In the genomic region with DNA sequence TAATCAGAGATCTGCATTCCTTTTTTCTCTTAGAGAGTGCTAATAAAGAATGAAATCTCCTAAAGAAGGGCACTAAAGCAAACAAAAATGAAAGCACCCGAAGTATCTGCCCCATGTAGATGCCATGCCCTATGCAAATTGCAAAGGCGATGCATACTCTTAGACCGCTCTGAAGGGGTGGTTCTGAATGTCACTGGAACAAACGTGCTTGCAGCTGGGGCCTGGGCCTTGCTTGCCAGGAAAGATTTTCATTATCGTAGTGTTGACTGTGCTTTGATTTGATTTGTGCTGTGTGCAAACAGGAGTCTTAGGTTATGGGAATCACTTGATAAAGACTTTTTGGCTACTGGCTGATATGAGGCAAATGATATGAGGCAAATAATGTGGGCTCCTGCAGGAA, we compare ENCODE assay signal across 24 cellular contexts.
"Had no signal": no experiment of that assay in that cellular context is flagged by ENCODE, and none has a peak within 500 bp of the region (broad histone marks: within the 10 kb centered on the region; RNA-seq: fewer than 3 reads in every experiment).

No MANE protein-coding gene starts in this region.

- H3K36me3 ChIP-seq: lower lobe of right lung, pancreas, prostate gland, right lobe of liver, tibial nerve, uterus had no signal

- FAIRE-seq: islet of Langerhans, kidney, pancreas had no signal

- H3K27me3 ChIP-seq: pancreas, right lobe of liver, tibial nerve, uterus had no signal

- H3K4me2 ChIP-seq: smooth muscle cell had no signal

- ATAC-seq: lower lobe of right lung; naive thymus-derived CD8-positive, alpha-beta T cell; pancreas; right lobe of liver; stimulated activated memory B cell treated with anti-CD40 and anti-IgM and Interleukin-4, amounts not matched to agents 10 μg/mL and 1 μg/mL and 100 μg/mL, for 72 hours; stimulated activated naive CD8-positive, alpha-beta T cell treated with anti-CD3 and anti-CD28 coated beads, Interleukin-15, amount 100 ng/mL, for 72 hours had no signal

- DNase-seq: immature natural killer cell; kidney; lower lobe of right lung; mammary epithelial cell; mesenchymal stem cell; naive thymus-derived CD8-positive, alpha-beta T cell; nucleus accumbens; pancreas; posterior cingulate gyrus; retina; right lobe of liver; stimulated activated CD4-positive, alpha-beta T cell treated with anti-CD3 and anti-CD28 coated beads, Interleukin-1b, Interleukin-23, amount 100 ng/mL, for 48 hours; stimulated activated CD4-positive, alpha-beta T cell treated with anti-CD3 and anti-CD28 coated beads, Interleukin-2, amount 100 ng/mL, for 48 hours; stimulated activated CD4-positive, alpha-beta T cell treated with anti-CD3 and anti-CD28 coated beads, Interleukin-4, amount 100 ng/mL, for 4 hours; stimulated activated CD8-positive, alpha-beta memory T cell treated with anti-CD3 and anti-CD28 coated beads, Interleukin-4, amount 100 ng/mL, for 48 hours; stimulated activated naive CD4-positive, alpha-beta T cell treated with Interleukin-2 at 50 U/mL for 16 hours; stimulated activated naive CD8-positive, alpha-beta T cell treated with anti-CD3 and anti-CD28 coated beads, Interleukin-15, amount 100 ng/mL, for 72 hours; substantia nigra had no signal

- H3K4me3 ChIP-seq: lower lobe of right lung, pancreas, prostate gland, right lobe of liver, smooth muscle cell, tibial nerve, uterus had no signal

- H3K4me1 ChIP-seq: lower lobe of right lung, pancreas, prostate gland, right lobe of liver, tibial nerve, uterus had no signal

- H3K9me3 ChIP-seq: lower lobe of right lung, pancreas, prostate gland, right lobe of liver, tibial nerve, uterus had no signal

- H3K27ac ChIP-seq: lower lobe of right lung, pancreas, prostate gland, right lobe of liver, tibial nerve, uterus had no signal
